In genomic region chr17:44987194-44987882, GRCh38 we compare ENCODE assay signal across 11 cellular contexts. TPM values are rescaled to one million over a fixed set of nuclear protein-coding genes. Genes with fewer than 3 reads are reported as not detected.
DNase-seq lines count a peak whose midpoint lies in the region; ATAC-seq and TF ChIP-seq lines count a peak whose summit lies in the region.
"Had no signal": no experiment of that assay in that cellular context is flagged by ENCODE, and none has a peak within 500 bp of the region (broad histone marks: within the 10 kb centered on the region; RNA-seq: fewer than 3 reads in every experiment).

No MANE protein-coding gene starts in this region.

- TF ChIP-seq EP300 in stomach (IDR thresholded peaks at IDR 0.05): no peak

- TF ChIP-seq POLR2A in stomach (IDR thresholded peaks at IDR 0.05): no peak

- no peak overlapping the region for H3K4me3 Mint-ChIP-seq in activated T-cell treated with anti-CD3 and anti-CD28 coated beads, Interleukin-2, amount 50 U/mL, for 4 hours
- H3K4me3 Mint-ChIP-seq in activated T-cell treated with anti-CD3 and anti-CD28 coated beads, Interleukin-2, amount 50 U/mL, for 24 hours: no peak overlapping the region
- H3K4me3 Mint-ChIP-seq in activated naive CD8-positive, alpha-beta T cell treated with anti-CD3 and anti-CD28 coated beads, Interleukin-2, amount 10 ng/mL, durations not matched to agents 7 days and 5 days: peak overlapping the region; percentile 22
- H3K4me3 Mint-ChIP-seq in type B pancreatic cell: peak overlapping the region; percentile 49

- WGBS in stomach, 5 donors: 2 to 5% (median 3%) methylated on average over 18 of the region's 18 CpGs

- no peaks in the 10 kb centered on the region for H3K36me3 Mint-ChIP-seq in activated T-cell treated with anti-CD3 and anti-CD28 coated beads, Interleukin-2, amount 50 U/mL, for 4 hours (ENCODE audit: insufficient read depth)
- no peaks in the 10 kb centered on the region for H3K36me3 Mint-ChIP-seq in activated T-cell treated with anti-CD3 and anti-CD28 coated beads, Interleukin-2, amount 50 U/mL, for 24 hours (ENCODE audit: low read depth)
- H3K36me3 Mint-ChIP-seq in activated naive CD8-positive, alpha-beta T cell treated with anti-CD3 and anti-CD28 coated beads, Interleukin-2, amount 10 ng/mL, durations not matched to agents 7 days and 5 days: peaks cover under 1% of the 10 kb centered on the region
- H3K36me3 Mint-ChIP-seq in type B pancreatic cell: no peaks in the 10 kb centered on the region

- H3K4me1 ChIP-seq in stomach: peaks cover 5 to 15% (median 9%) of the 10 kb centered on the region in 4 donors

- no peaks in the 10 kb centered on the region for H3K36me3 ChIP-seq in stomach
- H3K36me3 ChIP-seq: SJSA1, spleen had no signal

- peak overlapping the region in 1 of 5 donors; percentile 13 for H3K27ac ChIP-seq in stomach
- H3K27ac ChIP-seq: SJSA1, spleen had no signal

- H3K4me1 Mint-ChIP-seq in activated T-cell treated with anti-CD3 and anti-CD28 coated beads, Interleukin-2, amount 50 U/mL, for 4 hours (ENCODE audit: low read depth): peaks cover 5% of the 10 kb centered on the region
- peaks cover 8% of the 10 kb centered on the region for H3K4me1 Mint-ChIP-seq in activated T-cell treated with anti-CD3 and anti-CD28 coated beads, Interleukin-2, amount 50 U/mL, for 24 hours (ENCODE audit: low read depth)
- H3K4me1 Mint-ChIP-seq in activated naive CD8-positive, alpha-beta T cell treated with anti-CD3 and anti-CD28 coated beads, Interleukin-2, amount 10 ng/mL, durations not matched to agents 7 days and 5 days: peaks cover 5% of the 10 kb centered on the region
- H3K4me1 Mint-ChIP-seq in type B pancreatic cell (ENCODE audit: unreplicated experiment): peaks cover 4% of the 10 kb centered on the region

- peaks cover 47% of the 10 kb centered on the region for H3K27me3 Mint-ChIP-seq in activated T-cell treated with anti-CD3 and anti-CD28 coated beads, Interleukin-2, amount 50 U/mL, for 4 hours (ENCODE audit: low read depth)
- H3K27me3 Mint-ChIP-seq in activated T-cell treated with anti-CD3 and anti-CD28 coated beads, Interleukin-2, amount 50 U/mL, for 24 hours: peaks cover 48% of the 10 kb centered on the region
- peaks cover 36% of the 10 kb centered on the region for H3K27me3 Mint-ChIP-seq in activated naive CD8-positive, alpha-beta T cell treated with anti-CD3 and anti-CD28 coated beads, Interleukin-2, amount 10 ng/mL, durations not matched to agents 7 days and 5 days
- peaks cover 33% of the 10 kb centered on the region for H3K27me3 Mint-ChIP-seq in type B pancreatic cell

- ATAC-seq in activated T-cell treated with anti-CD3 and anti-CD28 coated beads, Interleukin-2, amount 50 U/mL, for 4 hours: peak; percentile 58 to 63
- ATAC-seq in activated naive CD8-positive, alpha-beta T cell treated with anti-CD3 and anti-CD28 coated beads, Interleukin-2, amount 10 ng/mL, durations not matched to agents 7 days and 5 days (ENCODE audit: low read depth): peak; percentile 83

- POLR2A ChIA-PET in activated naive CD8-positive, alpha-beta T cell treated with anti-CD3 and anti-CD28 coated beads, Interleukin-2, amount 10 ng/mL, durations not matched to agents 7 days and 5 days (lab: Charles Lee): interaction anchor here (1.0 to 1.3 kb wide), 2 partner anchors 16 to 67 kb away, joined by 3 to 4 read pairs; no protein-coding TSS in a partner anchor

- no peak overlapping the region for H3K27ac Mint-ChIP-seq in activated T-cell treated with anti-CD3 and anti-CD28 coated beads, Interleukin-2, amount 50 U/mL, for 24 hours
- no peak overlapping the region for H3K27ac Mint-ChIP-seq in activated naive CD8-positive, alpha-beta T cell treated with anti-CD3 and anti-CD28 coated beads, Interleukin-2, amount 10 ng/mL, durations not matched to agents 7 days and 5 days
- peak overlapping the region; percentile 14 for H3K27ac Mint-ChIP-seq in type B pancreatic cell

- no peaks in the 10 kb centered on the region for H3K9me3 ChIP-seq in stomach
- H3K9me3 ChIP-seq: SJSA1, spleen had no signal

- H3K27me3 ChIP-seq in stomach: peaks cover 0 to 54% (median 22%) of the 10 kb centered on the region in 3 donors
- H3K27me3 ChIP-seq: SJSA1 had no signal

- intact Hi-C loops in stomach (cut with DNase I; ENCODE audit: low total_unique reads): no loop called here

- DNase-seq in activated T-cell treated with anti-CD3 and anti-CD28 coated beads, Interleukin-2, amount 50 U/mL, for 4 hours: no peak
- no peak for DNase-seq in activated T-cell treated with anti-CD3 and anti-CD28 coated beads, Interleukin-2, amount 50 U/mL, for 24 hours
- DNase-seq in activated naive CD8-positive, alpha-beta T cell treated with anti-CD3 and anti-CD28 coated beads, Interleukin-2, amount 10 ng/mL, durations not matched to agents 7 days and 5 days: peak; percentile 39
- DNase-seq in kidney tubule cell (ENCODE audit: low spot score) (peak; percentile 7), type B pancreatic cell (ENCODE audit: extremely low spot score, unreplicated experiment) (no peak), stomach (no peak), NCI-H1694 treated with DMSO at 0.1 percent for 48 hours (lab: John Stamatoyannopoulos, UW) (no peak)
- no peak for DNase-seq in activated effector memory CD4-positive, alpha-beta T cell treated with Interleukin-2 at 50 U/mL for 16 hours
- DNase-seq: activated CD4-positive, alpha-beta T cell treated with anti-CD3 and anti-CD28 coated beads for 48 hours; spleen had no signal

- TF ChIP-seq CTCF in type B pancreatic cell (conservative IDR thresholded peaks at IDR 0.05): no peak
- TF ChIP-seq CTCF in stomach (IDR thresholded peaks at IDR 0.05): no peak

- no peak overlapping the region for H3K4me3 ChIP-seq in stomach
- H3K4me3 ChIP-seq: SJSA1 had no signal

- no peaks in the 10 kb centered on the region for H3K9me3 Mint-ChIP-seq in activated T-cell treated with anti-CD3 and anti-CD28 coated beads, Interleukin-2, amount 50 U/mL, for 4 hours
- no peaks in the 10 kb centered on the region for H3K9me3 Mint-ChIP-seq in activated T-cell treated with anti-CD3 and anti-CD28 coated beads, Interleukin-2, amount 50 U/mL, for 24 hours
- H3K9me3 Mint-ChIP-seq in activated naive CD8-positive, alpha-beta T cell treated with anti-CD3 and anti-CD28 coated beads, Interleukin-2, amount 10 ng/mL, durations not matched to agents 7 days and 5 days: peaks cover 2% of the 10 kb centered on the region
- no peaks in the 10 kb centered on the region for H3K9me3 Mint-ChIP-seq in type B pancreatic cell

RNA-seq across cellular contexts. Expression of gene C1QL1, which starts 19.2 kb away (rescaled TPM):
- not detected for total RNA-seq in activated T-cell treated with anti-CD3 and anti-CD28 coated beads, Interleukin-2, amount 50 U/mL, for 4 hours
- not detected for total RNA-seq in activated naive CD8-positive, alpha-beta T cell treated with anti-CD3 and anti-CD28 coated beads, Interleukin-2, amount 10 ng/mL, durations not matched to agents 7 days and 5 days
- total RNA-seq in type B pancreatic cell (ENCODE audit: low replicate concordance) (15.6 and 76.5 TPM in 2 replicates), stomach (10 to 100 TPM in 2 of 5 donors, 1 to 10 TPM in 2, not detected in 1; 2.2 to 16.3 (median 8.1) TPM)
- polyA plus RNA-seq in stomach: 1 to 10 TPM; 2.9 to 8.6 (median 5.2) TPM

RNA-seq across cellular contexts. Expression of gene KIF18B, which starts 39.8 kb away (rescaled TPM):
- 1 to 10 TPM; 2.4 to 4.8 (median 3.7) TPM for total RNA-seq in activated T-cell treated with anti-CD3 and anti-CD28 coated beads, Interleukin-2, amount 50 U/mL, for 4 hours
- 10 to 100 TPM; 66.7 to 70.5 TPM for total RNA-seq in activated naive CD8-positive, alpha-beta T cell treated with anti-CD3 and anti-CD28 coated beads, Interleukin-2, amount 10 ng/mL, durations not matched to agents 7 days and 5 days
- total RNA-seq in type B pancreatic cell (ENCODE audit: low replicate concordance): 14.8 and 49.3 TPM in 2 replicates
- 10 to 100 TPM in 1 of 5 donors, 1 to 10 TPM in 1, under 1 TPM in 2, not detected in 1; 0.58 to 12.2 (median 2.0) TPM for total RNA-seq in stomach
- 1 to 10 TPM in 2 of 3 donors, under 1 TPM in 1; 0.15 to 2.2 (median 1.2) TPM for polyA plus RNA-seq in stomach

Comparison
In these comparisons a context has a peak if more than half of its experiments do, and no peak if none do; other contexts are left out.
1. DNase-seq: peak in activated naive CD8-positive, alpha-beta T cell treated with anti-CD3 and anti-CD28 coated beads, Interleukin-2, amount 10 ng/mL, durations not matched to agents 7 days and 5 days (single experiment) and kidney tubule cell (single experiment); none in activated T-cell treated with anti-CD3 and anti-CD28 coated beads, Interleukin-2, amount 50 U/mL, for 4 hours (single experiment), activated T-cell treated with anti-CD3 and anti-CD28 coated beads, Interleukin-2, amount 50 U/mL, for 24 hours (single experiment), type B pancreatic cell (single experiment), stomach (single experiment), NCI-H1694 treated with DMSO at 0.1 percent for 48 hours (single experiment) and activated effector memory CD4-positive, alpha-beta T cell treated with Interleukin-2 at 50 U/mL for 16 hours (single experiment).
2. H3K4me3 Mint-ChIP-seq: peak in activated naive CD8-positive, alpha-beta T cell treated with anti-CD3 and anti-CD28 coated beads, Interleukin-2, amount 10 ng/mL, durations not matched to agents 7 days and 5 days (single experiment) and type B pancreatic cell (single experiment); none in activated T-cell treated with anti-CD3 and anti-CD28 coated beads, Interleukin-2, amount 50 U/mL, for 4 hours (single experiment) and activated T-cell treated with anti-CD3 and anti-CD28 coated beads, Interleukin-2, amount 50 U/mL, for 24 hours (single experiment).